Comparison of ENCODE assay signal across 22 cellular contexts in the genomic region with DNA sequence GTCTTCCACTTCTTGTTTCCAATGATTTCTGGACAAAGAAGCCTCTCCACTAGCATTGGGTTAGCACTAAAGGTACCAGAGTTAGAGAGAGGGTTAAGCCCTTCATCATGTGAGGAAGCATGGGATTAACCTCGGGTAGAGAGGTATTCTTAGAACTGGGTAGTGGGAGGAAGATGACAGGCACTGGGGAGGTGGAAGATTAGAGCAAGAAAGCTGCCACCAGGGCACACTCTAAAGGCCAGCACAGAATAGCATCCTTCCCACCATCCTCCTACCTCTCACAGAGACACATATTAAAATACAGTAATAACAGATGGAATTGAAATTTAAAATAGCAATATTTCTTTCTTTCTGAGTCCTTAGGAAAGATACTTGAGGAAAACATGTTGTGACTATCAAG.
DNase-seq lines count a peak whose midpoint lies in the region; ATAC-seq, FAIRE-seq and TF ChIP-seq lines count a peak whose summit lies in the region.
"Had no signal": no experiment of that assay in that cellular context is flagged by ENCODE, and none has a peak within 500 bp of the region (broad histone marks: within the 10 kb centered on the region; RNA-seq: fewer than 3 reads in every experiment).

No MANE protein-coding gene starts in this region.

- no CpG with 5 or more reads among the region's 1 CpG for WGBS in neuronal stem cell (ENCODE audit: extremely low coverage in 2 of 2, insufficient read length in 2 of 2, insufficient replicate concordance in 1 of 2), 2 donors
- WGBS in mammary epithelial cell (ENCODE audit: low coverage, missing lambda C conversion rate), result 7% methylated on average over 1 of the region's 1 CpG

- no peak overlapping the region for H2AK5ac ChIP-seq in neuronal stem cell (ENCODE audit: low read depth, low read length)

- no peaks in the 10 kb centered on the region for H3K79me1 ChIP-seq in neuronal stem cell (ENCODE audit: low read depth, low read length)

- no peaks in the 10 kb centered on the region for H3K9me3 Mint-ChIP-seq in WTC11
- H3K9me3 Mint-ChIP-seq in activated T-cell treated with anti-CD3 and anti-CD28 coated beads, Interleukin-2, amount 50 U/mL, for 24 hours, result peaks cover 5% of the 10 kb centered on the region

- H3K4me2 ChIP-seq in neuronal stem cell (ENCODE audit: insufficient read depth, low read length, poor library complexity, severe bottlenecking) (no peak overlapping the region), mammary epithelial cell (ENCODE audit: insufficient read depth, low read depth, low read length) (no peak overlapping the region)
- H3K4me2 ChIP-seq: A549; BLaER1 treated with 17β-estradiol and CSF1 and Interleukin-3, amounts not matched to agents 10 nM and 100 nM had no signal

- no peak overlapping the region for H4K91ac ChIP-seq in neuronal stem cell (ENCODE audit: low read depth, low read length, poor library complexity)

- H3K9me3 ChIP-seq in neuronal stem cell (replicated peaks in 1 of 2; ENCODE audit: control insufficient read depth in 2 of 2, insufficient read depth in 1 of 2, low read depth in 1 of 2, low read length in 2 of 2) (no peaks in the 10 kb centered on the region), mammary epithelial cell (replicated peaks; ENCODE audit: insufficient read depth, low read length) (no peaks in the 10 kb centered on the region)
- H3K9me3 ChIP-seq: A549; BLaER1 treated with 17β-estradiol and CSF1 and Interleukin-3, amounts not matched to agents 10 nM and 100 nM; Caco-2 had no signal

- H3K4me3 ChIP-seq in neuronal stem cell (ENCODE audit: low read length in 2 of 2) (no peak overlapping the region), mammary epithelial cell (replicated peaks in 1 of 3; ENCODE audit: insufficient read depth in 1 of 3, low read depth in 2 of 3, low read length in 3 of 3) (no peak overlapping the region)
- H3K4me3 ChIP-seq: A549; BLaER1 treated with 17β-estradiol and CSF1 and Interleukin-3, amounts not matched to agents 10 nM and 100 nM; GM12878 had no signal

- POLR2A ChIA-PET in WTC11 (lab: Charles Lee), result no interaction called here

- DNase-seq in NCI-H82 (lab: John Stamatoyannopoulos, UW), result peak; percentile 19
- DNase-seq in NCI-H82 treated with DMSO at 0.1 percent for 48 hours (lab: John Stamatoyannopoulos, UW; ENCODE audit: unreplicated experiment), result no peak
- no peak for DNase-seq in WTC11 (ENCODE audit: low spot score)
- DNase-seq in neuronal stem cell (ENCODE audit: low spot score), result no peak
- no peak for DNase-seq in activated T-cell treated with anti-CD3 and anti-CD28 coated beads, Interleukin-2, amount 50 U/mL, for 24 hours
- DNase-seq in mammary epithelial cell, result no peak
- DNase-seq in RCC 7860 (ENCODE audit: low spot score), result no peak
- DNase-seq: AML-193; Caco-2; Calu3; CD4-positive, alpha-beta T cell; CD8-positive, alpha-beta T cell; DMS79 treated with DMSO at 0.1 percent for 48 hours; GDM1 had no signal

- H3K23ac ChIP-seq in neuronal stem cell (ENCODE audit: low read depth, low read length, poor library complexity), result no peak overlapping the region

- no peak overlapping the region for H2BK120ac ChIP-seq in neuronal stem cell (ENCODE audit: low read depth, low read length)

- H3K79me2 ChIP-seq in mammary epithelial cell (ENCODE audit: insufficient read depth, low read length), result no peaks in the 10 kb centered on the region

- no peak for FAIRE-seq in RCC 7860 (lab: Jason Lieb, UNC)
- FAIRE-seq: A549, GM12878, GM12892, GM18507 had no signal

- H3K27me3 Mint-ChIP-seq in WTC11 (ENCODE audit: low read depth), result no peaks in the 10 kb centered on the region
- H3K27me3 Mint-ChIP-seq in activated T-cell treated with anti-CD3 and anti-CD28 coated beads, Interleukin-2, amount 50 U/mL, for 24 hours, result no peaks in the 10 kb centered on the region
- H3K27me3 Mint-ChIP-seq: B cell; CD4-positive, alpha-beta T cell had no signal

- H3K4me3 Mint-ChIP-seq in WTC11, result no peak overlapping the region
- no peak overlapping the region for H3K4me3 Mint-ChIP-seq in activated T-cell treated with anti-CD3 and anti-CD28 coated beads, Interleukin-2, amount 50 U/mL, for 24 hours
- H3K4me3 Mint-ChIP-seq: B cell; CD4-positive, alpha-beta T cell; CD8-positive, alpha-beta T cell had no signal

- in situ Hi-C loops in mammary epithelial cell (cut with MboI; ENCODE audit: low sequenced_read_pairs in 2 of 2), result no loop called here

- no peak overlapping the region for H3K27ac Mint-ChIP-seq in WTC11
- H3K27ac Mint-ChIP-seq in activated T-cell treated with anti-CD3 and anti-CD28 coated beads, Interleukin-2, amount 50 U/mL, for 24 hours, result no peak overlapping the region
- H3K27ac Mint-ChIP-seq: B cell; CD4-positive, alpha-beta T cell; CD8-positive, alpha-beta T cell had no signal

- peak; percentile 47 for ATAC-seq in WTC11
- ATAC-seq: A549; CD8-positive, alpha-beta T cell; GM12878 had no signal

- peak overlapping the region; percentile 68 for H2AFZ ChIP-seq in neuronal stem cell (ENCODE audit: low read length)
- no peak overlapping the region for H2AFZ ChIP-seq in mammary epithelial cell (ENCODE audit: low read depth, low read length)

- H2BK15ac ChIP-seq in neuronal stem cell (ENCODE audit: low read length), result no peak overlapping the region

- no peak overlapping the region for H3K4ac ChIP-seq in neuronal stem cell (ENCODE audit: low read length)

- CTCF ChIA-PET in WTC11 (lab: Charles Lee), result no interaction called here
- CTCF ChIA-PET in mammary epithelial cell (lab: Charles Lee; ENCODE audit: low non-redundant PET), result no interaction called here

- no peak overlapping the region for H2BK5ac ChIP-seq in neuronal stem cell (ENCODE audit: low read length)

- dilution Hi-C loops in mammary epithelial cell (cut with HindIII; ENCODE audit: low sequenced_read_pairs), result no loop called here

- TF ChIP-seq CTCF in WTC11 (IDR thresholded peaks at IDR 0.05), result no peak
- TF ChIP-seq CTCF in mammary epithelial cell (conservative IDR thresholded peaks at IDR 0.05 in 1 of 2, IDR thresholded peaks at IDR 0.05 in 1 of 2; ENCODE audit: extremely low read depth in 1 of 2, insufficient read depth in 1 of 2, low read depth in 1 of 2, low read length in 2 of 2), result no peak

- no peak overlapping the region for H3K18ac ChIP-seq in neuronal stem cell (ENCODE audit: low read length)

- H3K14ac ChIP-seq in neuronal stem cell (ENCODE audit: low read length), result no peak overlapping the region

- intact Hi-C loops in mammary epithelial cell (cut with micrococcal nuclease), result no loop called here

- H3K27ac ChIP-seq in neuronal stem cell (replicated peaks; ENCODE audit: low read length), result no peak overlapping the region
- no peak overlapping the region for H3K27ac ChIP-seq in mammary epithelial cell (ENCODE audit: insufficient read depth, low read depth, low read length)
- H3K27ac ChIP-seq: 22Rv1; A549; BLaER1 treated with 17β-estradiol and CSF1 and Interleukin-3, amounts not matched to agents 10 nM and 100 nM; C4-2B had no signal

- no peaks in the 10 kb centered on the region for H3K4me1 ChIP-seq in neuronal stem cell (ENCODE audit: control insufficient read depth in 2 of 2, insufficient read depth in 1 of 2, low read depth in 1 of 2, low read length in 2 of 2)
- H3K4me1 ChIP-seq in mammary epithelial cell (ENCODE audit: insufficient read depth, low read length), result no peaks in the 10 kb centered on the region
- H3K4me1 ChIP-seq: A549, Caco-2 had no signal

- H2BK12ac ChIP-seq in neuronal stem cell (ENCODE audit: low read length), result no peak overlapping the region

- no peak overlapping the region for H4K8ac ChIP-seq in neuronal stem cell (ENCODE audit: low read depth, low read length)

- no peaks in the 10 kb centered on the region for H3K36me3 Mint-ChIP-seq in WTC11
- no peaks in the 10 kb centered on the region for H3K36me3 Mint-ChIP-seq in activated T-cell treated with anti-CD3 and anti-CD28 coated beads, Interleukin-2, amount 50 U/mL, for 24 hours (ENCODE audit: low read depth)
- H3K36me3 Mint-ChIP-seq: CD8-positive, alpha-beta T cell had no signal

- no peak overlapping the region for H3K9ac ChIP-seq in neuronal stem cell (ENCODE audit: low read depth, low read length, poor library complexity)
- H3K9ac ChIP-seq in mammary epithelial cell (ENCODE audit: insufficient read depth, low read length), result no peak overlapping the region
- H3K9ac ChIP-seq: BLaER1 treated with 17β-estradiol and CSF1 and Interleukin-3, amounts not matched to agents 10 nM and 100 nM had no signal

- BruUV-seq in mammary epithelial cell (replicated peaks; lab: Mats Ljungman, UMichigan), result no TSS peak

- no peaks in the 10 kb centered on the region for H3K4me1 Mint-ChIP-seq in WTC11
- no peaks in the 10 kb centered on the region for H3K4me1 Mint-ChIP-seq in activated T-cell treated with anti-CD3 and anti-CD28 coated beads, Interleukin-2, amount 50 U/mL, for 24 hours (ENCODE audit: low read depth)
- H3K4me1 Mint-ChIP-seq: B cell had no signal

- H3K36me3 ChIP-seq in neuronal stem cell (replicated peaks in 1 of 2; ENCODE audit: control insufficient read depth in 2 of 2, insufficient read depth in 2 of 2, low read length in 2 of 2) (no peaks in the 10 kb centered on the region), mammary epithelial cell (ENCODE audit: insufficient read depth, low read length) (no peaks in the 10 kb centered on the region)
- H3K36me3 ChIP-seq: BLaER1 treated with 17β-estradiol and CSF1 and Interleukin-3, amounts not matched to agents 10 nM and 100 nM had no signal

- H4K20me1 ChIP-seq in mammary epithelial cell (ENCODE audit: insufficient read depth, low read length), result no peaks in the 10 kb centered on the region
- H4K20me1 ChIP-seq: BLaER1 treated with 17β-estradiol and CSF1 and Interleukin-3, amounts not matched to agents 10 nM and 100 nM had no signal

- no peaks in the 10 kb centered on the region for H3K27me3 ChIP-seq in neuronal stem cell (ENCODE audit: control insufficient read depth in 3 of 3, insufficient read depth in 3 of 3, low read depth in 1 of 3, low read length in 3 of 3)
- H3K27me3 ChIP-seq in mammary epithelial cell (ENCODE audit: insufficient read depth, low read length), result no peaks in the 10 kb centered on the region
- H3K27me3 ChIP-seq: BLaER1 treated with 17β-estradiol and CSF1 and Interleukin-3, amounts not matched to agents 10 nM and 100 nM had no signal

TF ChIP-seq in WTC11, 78 proteins besides CTCF, POLR2A, EP300 and RAD21 (continues in another document):
- no peak for TF ChIP-seq ZNF263 (CRISPR knock-in tag; IDR thresholded peaks at IDR 0.05; ENCODE audit: low read depth)
- TF ChIP-seq GABPB1 (CRISPR knock-in tag; IDR thresholded peaks at IDR 0.05), result no peak
- no peak for TF ChIP-seq SP1 (CRISPR knock-in tag; conservative IDR thresholded peaks at IDR 0.05)
- no peak for TF ChIP-seq RORB (CRISPR knock-in tag; IDR thresholded peaks at IDR 0.05)
- no peak for TF ChIP-seq NFYB (CRISPR knock-in tag; conservative IDR thresholded peaks at IDR 0.05; ENCODE audit: low read depth)
